ENCODE assay signal across 15 cellular contexts in the genomic region with DNA sequence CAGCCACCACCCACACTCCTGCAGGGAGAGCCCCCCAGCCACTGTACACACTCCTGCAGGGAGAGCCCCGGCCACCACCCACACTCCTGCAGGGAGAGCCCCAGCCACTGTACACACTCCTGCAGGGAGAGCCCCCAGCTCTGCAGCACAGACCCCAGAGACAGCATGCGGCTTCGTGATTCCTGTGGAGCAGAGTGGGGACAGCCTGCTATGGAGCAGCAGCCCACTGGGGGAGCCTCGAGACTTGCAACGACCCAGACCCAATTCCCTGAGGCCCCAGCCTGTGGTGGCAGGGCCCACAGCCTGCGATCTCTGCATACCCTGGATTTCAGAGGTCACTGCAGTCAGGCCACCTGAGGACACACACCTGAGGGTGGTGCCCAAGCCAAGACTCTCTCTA.
DNase-seq lines count a peak whose midpoint lies in the region; ATAC-seq, FAIRE-seq and TF ChIP-seq lines count a peak whose summit lies in the region.
"Had no signal": no experiment of that assay in that cellular context is flagged by ENCODE, and none has a peak within 500 bp of the region (broad histone marks: within the 10 kb centered on the region; RNA-seq: fewer than 3 reads in every experiment).

No MANE protein-coding gene starts in this region.

- TF ChIP-seq CTCF in H9 (conservative IDR thresholded peaks at IDR 0.05) (no peak), H1 (IDR thresholded peaks at IDR 0.05; ENCODE audit: control extremely low read depth in 1 of 3, insufficient read depth in 1 of 3, low read depth in 1 of 3, low read length in 3 of 3) (no peak), spleen (IDR thresholded peaks at IDR 0.05 in 8 of 11, conservative IDR thresholded peaks at IDR 0.05 in 3 of 11) (no peak)

- intact Hi-C loops in spleen (cut with DNase I; ENCODE audit: low total_unique reads), result no loop called here
- intact Hi-C loops in activated T-helper 1 cell treated with anti-CD3 and anti-CD28 coated beads, Interleukin-12 subunit alpha, Interleukin-12 subunit beta, Interleukin-2, Interleukin-4 antibody, amounts not matched to agents 30 ng/mL and 10 ng/mL and 1 ng/mL, durations not matched to agents 14 hours and 24 hours and 36 hours (cut with micrococcal nuclease), result no loop called here

- H2BK15ac ChIP-seq in H9 (ENCODE audit: low read depth, low read length) (no peak overlapping the region), H1 (ENCODE audit: low read length) (no peak overlapping the region)

- no CpG with 5 or more reads among the region's 6 CpGs for WGBS in H9 (ENCODE audit: extremely low coverage, insufficient read length, low lambda C conversion rate)
- 91% methylated on average over 6 of the region's 6 CpGs; no CpG with 5 or more reads in 1 of the 2 experiments for WGBS in H1 (ENCODE audit: extremely low coverage in 1 of 2, insufficient coverage in 1 of 2, insufficient read length in 1 of 2, insufficient replicate concordance in 2 of 2, low coverage in 1 of 2, low lambda C conversion rate in 2 of 2, missing lambda C conversion rate in 1 of 2), 2 experiments
- 70 to 80% (median 73%) methylated on average over 3 to 6 of the region's 6 CpGs for WGBS in spleen, 5 donors

- peak overlapping the region in 1 of 3 experiments; percentile 44; a peak in 1 of 7 replicates for H3K27ac Mint-ChIP-seq in H9
- H3K27ac Mint-ChIP-seq in activated T-helper 1 cell treated with anti-CD3 and anti-CD28 coated beads, Interleukin-12 subunit alpha, Interleukin-12 subunit beta, Interleukin-2, Interleukin-4 antibody, amounts not matched to agents 30 ng/mL and 10 ng/mL and 1 ng/mL, durations not matched to agents 14 hours and 24 hours and 36 hours, result no peak overlapping the region
- H3K27ac Mint-ChIP-seq: B cell had no signal

- H2BK20ac ChIP-seq in H9 (ENCODE audit: low read depth, low read length, poor library complexity, severe bottlenecking), result no peak overlapping the region
- no peak overlapping the region for H2BK20ac ChIP-seq in H1 (ENCODE audit: low read length)

- DNase-seq in H9 (peak; percentile 24), H1 (ENCODE audit: low read depth in 1 of 2, low spot score in 2 of 2) (no peak), spleen (peak; percentile 48), dedifferentiated amniotic fluid mesenchymal stem cell (ENCODE audit: extremely low spot score) (no peak)
- no peak for DNase-seq in activated T-helper 1 cell treated with anti-CD3 and anti-CD28 coated beads, Interleukin-12 subunit alpha, Interleukin-12 subunit beta, Interleukin-2, Interleukin-4 antibody, amounts not matched to agents 30 ng/mL and 10 ng/mL and 1 ng/mL, durations not matched to agents 14 hours and 24 hours and 36 hours (ENCODE audit: low spot score)
- DNase-seq: C1 segment of cervical spinal cord; CD4-positive, CD25-positive, alpha-beta regulatory T cell; DMS79 treated with DMSO at 0.1 percent for 48 hours; GF-D8; GOT3; HCEC 1CT had no signal

- H4K20me1 ChIP-seq in BLaER1 (no peaks in the 10 kb centered on the region), H9 (ENCODE audit: control insufficient read depth, insufficient read depth, insufficient read length) (no peaks in the 10 kb centered on the region), H1 (replicated peaks in 1 of 2; ENCODE audit: control insufficient read depth in 1 of 2, insufficient read depth in 2 of 2, low read length in 2 of 2) (no peaks in the 10 kb centered on the region)

- H2BK120ac ChIP-seq in H9 (ENCODE audit: low read depth, low read length, poor library complexity, severe bottlenecking) (no peak overlapping the region), H1 (replicated peaks; ENCODE audit: low read depth, low read length) (no peak overlapping the region)

- H2AFZ ChIP-seq in H9 (ENCODE audit: low read length) (no peak overlapping the region), H1 (ENCODE audit: low read length) (no peak overlapping the region)

- POLR2A ChIA-PET in H1 (lab: Charles Lee; ENCODE audit: partially characterized antibody), result interaction anchor here (1.7 kb wide), 1 partner anchor 9 kb away, joined by 3 read pairs; no protein-coding TSS in a partner anchor

- H2BK5ac ChIP-seq in H9 (ENCODE audit: insufficient read length, low read length) (no peak overlapping the region), H1 (ENCODE audit: low read depth, low read length) (no peak overlapping the region)

- H3K9me3 Mint-ChIP-seq in H9, result no peaks in the 10 kb centered on the region; a peak in 1 of 5 replicates
- H3K9me3 Mint-ChIP-seq in activated T-helper 1 cell treated with anti-CD3 and anti-CD28 coated beads, Interleukin-12 subunit alpha, Interleukin-12 subunit beta, Interleukin-2, Interleukin-4 antibody, amounts not matched to agents 30 ng/mL and 10 ng/mL and 1 ng/mL, durations not matched to agents 14 hours and 24 hours and 36 hours, result no peaks in the 10 kb centered on the region
- H3K9me3 Mint-ChIP-seq: CD4-positive, CD25-positive, alpha-beta regulatory T cell had no signal

- no peaks in the 10 kb centered on the region for H3K36me3 Mint-ChIP-seq in H9 (ENCODE audit: insufficient read depth in 1 of 3, low read depth in 3 of 3)
- H3K36me3 Mint-ChIP-seq in activated T-helper 1 cell treated with anti-CD3 and anti-CD28 coated beads, Interleukin-12 subunit alpha, Interleukin-12 subunit beta, Interleukin-2, Interleukin-4 antibody, amounts not matched to agents 30 ng/mL and 10 ng/mL and 1 ng/mL, durations not matched to agents 14 hours and 24 hours and 36 hours (ENCODE audit: low read depth), result no peaks in the 10 kb centered on the region
- H3K36me3 Mint-ChIP-seq: CD4-positive, CD25-positive, alpha-beta regulatory T cell had no signal

- H3K9me3 ChIP-seq in BLaER1 (no peaks in the 10 kb centered on the region), H9 (ENCODE audit: control insufficient read depth, low read depth, low read length) (no peaks in the 10 kb centered on the region), H1 (ENCODE audit: insufficient read depth in 2 of 2, low read depth in 1 of 2, low read length in 1 of 2) (no peaks in the 10 kb centered on the region), spleen (no peaks in the 10 kb centered on the region)

- H3T11ph ChIP-seq in H9 (ENCODE audit: low read length), result no peak overlapping the region

- H3K23ac ChIP-seq in H9 (ENCODE audit: insufficient read length, low read depth, low read length) (no peak overlapping the region), H1 (ENCODE audit: insufficient read length) (no peak overlapping the region)

- no peak overlapping the region for H3K4me3 ChIP-seq in BLaER1
- H3K4me3 ChIP-seq in H1 (ENCODE audit: extremely low read depth in 1 of 4, insufficient read depth in 2 of 4, low read depth in 3 of 4, low read length in 4 of 4), result no peak overlapping the region
- H3K4me3 ChIP-seq in spleen, result no peak overlapping the region

- ATAC-seq in GM19463 (IDR thresholded peaks at IDR 0.05; ENCODE audit: unreplicated experiment), result no peak

- no peaks in the 10 kb centered on the region for H3K23me2 ChIP-seq in H9 (ENCODE audit: insufficient read length, low read depth, low read length, poor library complexity, severe bottlenecking)
- no peaks in the 10 kb centered on the region for H3K23me2 ChIP-seq in H1 (ENCODE audit: low read depth, low read length)

- H3K4me2 ChIP-seq in BLaER1, result 0 out of 2 replicates have a peak overlapping the region, but pooled peaks have one; percentile 1
- H3K4me2 ChIP-seq in H9 (ENCODE audit: insufficient read depth, insufficient read length, low read length), result no peak overlapping the region
- no peak overlapping the region for H3K4me2 ChIP-seq in H1 (ENCODE audit: insufficient read depth in 1 of 2, low read depth in 2 of 2, low read length in 2 of 2)

- H3K56ac ChIP-seq in H9 (ENCODE audit: insufficient read length, low read depth, low read length), result no peak overlapping the region
- H3K56ac ChIP-seq in H1 (replicated peaks; ENCODE audit: insufficient read length, low read depth, low read length), result no peak overlapping the region

- H3K27me3 ChIP-seq in BLaER1, result no peaks in the 10 kb centered on the region
- H3K27me3 ChIP-seq in H9 (ENCODE audit: insufficient read depth, low read length), result no peaks in the 10 kb centered on the region; the same call in 1 of the 2 replicates
- H3K27me3 ChIP-seq in H1 (replicated peaks in 1 of 4; ENCODE audit: control insufficient read depth in 3 of 4, extremely low read depth in 1 of 4, insufficient read depth in 3 of 4, low read length in 3 of 4), result no peaks in the 10 kb centered on the region
- peaks cover 0 to 6% (median 0%) of the 10 kb centered on the region in 7 donors for H3K27me3 ChIP-seq in spleen (replicated peaks in 1 of 7)

- no peak overlapping the region for H4K8ac ChIP-seq in H9 (replicated peaks; ENCODE audit: insufficient read length, low read depth, low read length)
- H4K8ac ChIP-seq in H1 (ENCODE audit: extremely low read depth, insufficient read depth, low read length), result peak overlapping the region; percentile 68

- TF ChIP-seq EP300 in H1 (IDR thresholded peaks at IDR 0.05; ENCODE audit: borderline replicate concordance in 1 of 2, low read depth in 2 of 2, low read length in 2 of 2), result no peak

- H3K18ac ChIP-seq in H9 (ENCODE audit: insufficient read length, low read depth, low read length), result no peak overlapping the region
- no peak overlapping the region for H3K18ac ChIP-seq in H1 (ENCODE audit: extremely low read depth, low read length)

- TF ChIP-seq POLR2A in H1 (IDR thresholded peaks at IDR 0.05; ENCODE audit: control extremely low read depth in 1 of 2, low read depth in 2 of 2, low read length in 2 of 2), result no peak
- TF ChIP-seq POLR2A in spleen (IDR thresholded peaks at IDR 0.05), result no peak

- peaks cover 3% of the 10 kb centered on the region for H3K27me3 Mint-ChIP-seq in H9 (ENCODE audit: low read depth)
- H3K27me3 Mint-ChIP-seq in activated T-helper 1 cell treated with anti-CD3 and anti-CD28 coated beads, Interleukin-12 subunit alpha, Interleukin-12 subunit beta, Interleukin-2, Interleukin-4 antibody, amounts not matched to agents 30 ng/mL and 10 ng/mL and 1 ng/mL, durations not matched to agents 14 hours and 24 hours and 36 hours (ENCODE audit: insufficient read depth), result no peaks in the 10 kb centered on the region
- H3K27me3 Mint-ChIP-seq: B cell; CD4-positive, CD25-positive, alpha-beta regulatory T cell had no signal

- no peak overlapping the region for H3K9ac ChIP-seq in BLaER1
- H3K9ac ChIP-seq in H9 (ENCODE audit: extremely low read depth, insufficient read length, low read length), result no peak overlapping the region
- H3K9ac ChIP-seq in H1 (replicated peaks in 1 of 4; ENCODE audit: extremely low read depth in 1 of 4, low read depth in 3 of 4, low read length in 3 of 4), result no peak overlapping the region

- peaks cover 15% of the 10 kb centered on the region for H3K4me1 ChIP-seq in BLaER1
- no peaks in the 10 kb centered on the region for H3K4me1 ChIP-seq in H9 (ENCODE audit: insufficient read depth, low read length)
- no peaks in the 10 kb centered on the region for H3K4me1 ChIP-seq in H1 (replicated peaks in 1 of 4; ENCODE audit: control insufficient read depth in 3 of 4, insufficient read depth in 4 of 4, low read length in 3 of 4)
- peaks cover 0 to 16% (median 8%) of the 10 kb centered on the region in 6 donors for H3K4me1 ChIP-seq in spleen

- FAIRE-seq in H1 (lab: Jason Lieb, UNC), result no peak

- H4K91ac ChIP-seq in H9 (ENCODE audit: insufficient read length, low read depth, low read length) (no peak overlapping the region), H1 (replicated peaks; ENCODE audit: insufficient read length, low read length) (no peak overlapping the region)

- no peak overlapping the region for H3K4me3 Mint-ChIP-seq in H9
- no peak overlapping the region for H3K4me3 Mint-ChIP-seq in activated T-helper 1 cell treated with anti-CD3 and anti-CD28 coated beads, Interleukin-12 subunit alpha, Interleukin-12 subunit beta, Interleukin-2, Interleukin-4 antibody, amounts not matched to agents 30 ng/mL and 10 ng/mL and 1 ng/mL, durations not matched to agents 14 hours and 24 hours and 36 hours
- H3K4me3 Mint-ChIP-seq: B cell; CD4-positive, CD25-positive, alpha-beta regulatory T cell had no signal

- H3K4ac ChIP-seq in H9 (ENCODE audit: low read depth, low read length) (no peak overlapping the region), H1 (replicated peaks; ENCODE audit: insufficient read length, low read depth, low read length) (no peak overlapping the region)

- H2BK12ac ChIP-seq in H9 (ENCODE audit: insufficient read length, low read depth, low read length), result no peak overlapping the region
- no peak overlapping the region for H2BK12ac ChIP-seq in H1 (ENCODE audit: low read depth, low read length)

- H3K79me2 ChIP-seq in H9 (ENCODE audit: insufficient read depth, low read length) (no peaks in the 10 kb centered on the region), H1 (ENCODE audit: control insufficient read depth in 1 of 2, insufficient read depth in 2 of 2, low read length in 2 of 2) (no peaks in the 10 kb centered on the region)

- H3K36me3 ChIP-seq in BLaER1 (no peaks in the 10 kb centered on the region; the same call in 1 of the 2 replicates), H1 (ENCODE audit: control insufficient read depth in 2 of 4, insufficient read depth in 4 of 4, low read length in 3 of 4) (no peaks in the 10 kb centered on the region), spleen (peaks cover 0 to 6% (median 0%) of the 10 kb centered on the region in 6 donors)

- H3K14ac ChIP-seq in H9 (ENCODE audit: insufficient read depth, low read length) (no peak overlapping the region), H1 (ENCODE audit: insufficient read length) (no peak overlapping the region)

- H2AK5ac ChIP-seq in H9 (ENCODE audit: insufficient read length, low read length) (no peak overlapping the region), H1 (ENCODE audit: low read depth, low read length) (no peak overlapping the region)

- H3K4me1 Mint-ChIP-seq in H9, result peaks cover 0 to 6% of the 10 kb centered on the region in 2 experiments; a peak in 1 of 4 replicates
- H3K4me1 Mint-ChIP-seq in activated T-helper 1 cell treated with anti-CD3 and anti-CD28 coated beads, Interleukin-12 subunit alpha, Interleukin-12 subunit beta, Interleukin-2, Interleukin-4 antibody, amounts not matched to agents 30 ng/mL and 10 ng/mL and 1 ng/mL, durations not matched to agents 14 hours and 24 hours and 36 hours (ENCODE audit: low read depth), result no peaks in the 10 kb centered on the region
- H3K4me1 Mint-ChIP-seq: CD4-positive, CD25-positive, alpha-beta regulatory T cell had no signal

- no peak overlapping the region for H4K5ac ChIP-seq in H9 (ENCODE audit: insufficient read length, low read depth, low read length)
- H4K5ac ChIP-seq in H1 (ENCODE audit: insufficient read length, low read depth, low read length), result no peak overlapping the region

- H3K79me1 ChIP-seq in H9 (ENCODE audit: insufficient read depth, low read depth, low read length, poor library complexity, severe bottlenecking) (no peaks in the 10 kb centered on the region), H1 (ENCODE audit: low read depth, low read length) (no peaks in the 10 kb centered on the region)

- peak in 1 of 2 experiments; percentile 19; a peak in 1 of 4 replicates for TF ChIP-seq RAD21 in H1 (IDR thresholded peaks at IDR 0.05 in 1 of 2, conservative IDR thresholded peaks at IDR 0.05 in 1 of 2; ENCODE audit: low read depth in 2 of 2, low read length in 2 of 2)

- CTCF ChIA-PET in H1 (lab: Charles Lee; ENCODE audit: partially characterized antibody), result interaction anchor here (0.6 to 1.8 kb wide), 5 partner anchors 11 to 506 kb away, joined by 3 to 9 read pairs (median 5); no protein-coding TSS in a partner anchor

- no peak overlapping the region for H3K27ac ChIP-seq in BLaER1
- H3K27ac ChIP-seq in H9 (ENCODE audit: insufficient read length, low read depth, low read length), result no peak overlapping the region
- H3K27ac ChIP-seq in H1 (ENCODE audit: low read depth, low read length), result no peak overlapping the region
- no peak overlapping the region for H3K27ac ChIP-seq in spleen
- H3K27ac ChIP-seq: HL-60 had no signal

Comparison
In these comparisons a context has a peak if more than half of its experiments do, and no peak if none do; other contexts are left out.
1. DNase-seq: peak in H9 (single experiment) and spleen (single experiment); none in H1 (0 of 2), activated T-helper 1 cell treated with anti-CD3 and anti-CD28 coated beads, Interleukin-12 subunit alpha, Interleukin-12 subunit beta, Interleukin-2, Interleukin-4 antibody, amounts not matched to agents 30 ng/mL and 10 ng/mL and 1 ng/mL, durations not matched to agents 14 hours and 24 hours and 36 hours (single experiment) and dedifferentiated amniotic fluid mesenchymal stem cell (single experiment).